In the genomic region with DNA sequence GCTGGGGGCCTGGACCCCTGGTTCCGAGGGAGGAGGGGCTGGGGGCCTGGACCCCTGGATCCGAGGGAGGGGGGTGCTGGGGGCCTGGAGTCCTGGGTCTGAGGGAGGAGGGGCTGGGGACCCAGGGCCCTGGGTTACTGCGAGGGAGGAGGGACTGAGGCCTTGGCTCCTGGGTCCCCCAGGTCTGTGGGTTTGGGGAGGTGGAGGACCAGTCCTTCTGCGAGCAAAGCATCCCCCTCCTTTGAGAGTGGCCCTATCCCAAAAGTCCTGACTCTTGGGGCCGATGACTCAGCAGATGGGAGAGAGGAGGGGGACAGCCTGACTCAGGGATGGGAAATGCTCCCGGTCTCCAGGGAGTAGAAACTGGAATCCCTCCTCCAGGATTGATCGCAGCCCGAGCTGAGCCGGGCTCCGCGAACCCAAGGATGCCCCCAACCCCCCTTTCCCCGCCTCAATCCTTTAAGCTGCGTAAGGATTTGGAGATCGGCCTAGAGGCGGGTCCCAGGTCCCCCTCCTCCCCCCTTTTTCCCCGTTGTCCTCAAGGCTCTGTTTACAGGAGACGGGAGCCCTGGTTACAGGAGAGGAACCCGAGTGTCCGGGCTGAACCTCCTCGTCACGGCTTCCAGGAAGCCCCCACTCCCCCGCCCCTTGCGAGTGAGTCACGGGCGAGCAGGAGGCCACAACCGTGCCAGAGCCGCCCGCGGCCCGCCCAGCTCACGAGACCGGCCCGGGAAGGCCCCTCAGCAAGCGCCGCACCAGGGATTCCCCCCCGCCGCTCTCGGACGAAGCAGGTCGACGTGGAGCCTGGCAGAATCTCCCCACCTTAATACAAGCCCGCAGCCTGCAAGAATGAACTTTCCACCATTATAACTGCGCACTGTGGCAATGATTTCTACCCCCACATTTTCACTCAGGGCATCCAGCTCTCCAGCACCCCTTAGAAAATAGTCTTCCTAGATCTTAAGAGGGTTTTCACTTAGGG, we compare ENCODE assay signal across 1 cellular context.
TF ChIP-seq lines count a peak whose summit lies in the region.

No MANE protein-coding gene starts in this region.

TF ChIP-seq in WTC11, 78 proteins besides CTCF, POLR2A, EP300 and RAD21 (continued from another document):
- TF ChIP-seq, protein P1, sequence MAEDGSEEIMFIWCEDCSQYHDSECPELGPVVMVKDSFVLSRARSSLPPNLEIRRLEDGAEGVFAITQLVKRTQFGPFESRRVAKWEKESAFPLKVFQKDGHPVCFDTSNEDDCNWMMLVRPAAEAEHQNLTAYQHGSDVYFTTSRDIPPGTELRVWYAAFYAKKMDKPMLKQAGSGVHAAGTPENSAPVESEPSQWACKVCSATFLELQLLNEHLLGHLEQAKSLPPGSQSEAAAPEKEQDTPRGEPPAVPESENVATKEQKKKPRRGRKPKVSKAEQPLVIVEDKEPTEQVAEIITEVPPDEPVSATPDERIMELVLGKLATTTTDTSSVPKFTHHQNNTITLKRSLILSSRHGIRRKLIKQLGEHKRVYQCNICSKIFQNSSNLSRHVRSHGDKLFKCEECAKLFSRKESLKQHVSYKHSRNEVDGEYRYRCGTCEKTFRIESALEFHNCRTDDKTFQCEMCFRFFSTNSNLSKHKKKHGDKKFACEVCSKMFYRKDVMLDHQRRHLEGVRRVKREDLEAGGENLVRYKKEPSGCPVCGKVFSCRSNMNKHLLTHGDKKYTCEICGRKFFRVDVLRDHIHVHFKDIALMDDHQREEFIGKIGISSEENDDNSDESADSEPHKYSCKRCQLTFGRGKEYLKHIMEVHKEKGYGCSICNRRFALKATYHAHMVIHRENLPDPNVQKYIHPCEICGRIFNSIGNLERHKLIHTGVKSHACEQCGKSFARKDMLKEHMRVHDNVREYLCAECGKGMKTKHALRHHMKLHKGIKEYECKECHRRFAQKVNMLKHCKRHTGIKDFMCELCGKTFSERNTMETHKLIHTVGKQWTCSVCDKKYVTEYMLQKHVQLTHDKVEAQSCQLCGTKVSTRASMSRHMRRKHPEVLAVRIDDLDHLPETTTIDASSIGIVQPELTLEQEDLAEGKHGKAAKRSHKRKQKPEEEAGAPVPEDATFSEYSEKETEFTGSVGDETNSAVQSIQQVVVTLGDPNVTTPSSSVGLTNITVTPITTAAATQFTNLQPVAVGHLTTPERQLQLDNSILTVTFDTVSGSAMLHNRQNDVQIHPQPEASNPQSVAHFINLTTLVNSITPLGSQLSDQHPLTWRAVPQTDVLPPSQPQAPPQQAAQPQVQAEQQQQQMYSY (CRISPR knock-in tag; IDR thresholded peaks at IDR 0.05), result peak; percentile 86
- TF ChIP-seq, protein P2, sequence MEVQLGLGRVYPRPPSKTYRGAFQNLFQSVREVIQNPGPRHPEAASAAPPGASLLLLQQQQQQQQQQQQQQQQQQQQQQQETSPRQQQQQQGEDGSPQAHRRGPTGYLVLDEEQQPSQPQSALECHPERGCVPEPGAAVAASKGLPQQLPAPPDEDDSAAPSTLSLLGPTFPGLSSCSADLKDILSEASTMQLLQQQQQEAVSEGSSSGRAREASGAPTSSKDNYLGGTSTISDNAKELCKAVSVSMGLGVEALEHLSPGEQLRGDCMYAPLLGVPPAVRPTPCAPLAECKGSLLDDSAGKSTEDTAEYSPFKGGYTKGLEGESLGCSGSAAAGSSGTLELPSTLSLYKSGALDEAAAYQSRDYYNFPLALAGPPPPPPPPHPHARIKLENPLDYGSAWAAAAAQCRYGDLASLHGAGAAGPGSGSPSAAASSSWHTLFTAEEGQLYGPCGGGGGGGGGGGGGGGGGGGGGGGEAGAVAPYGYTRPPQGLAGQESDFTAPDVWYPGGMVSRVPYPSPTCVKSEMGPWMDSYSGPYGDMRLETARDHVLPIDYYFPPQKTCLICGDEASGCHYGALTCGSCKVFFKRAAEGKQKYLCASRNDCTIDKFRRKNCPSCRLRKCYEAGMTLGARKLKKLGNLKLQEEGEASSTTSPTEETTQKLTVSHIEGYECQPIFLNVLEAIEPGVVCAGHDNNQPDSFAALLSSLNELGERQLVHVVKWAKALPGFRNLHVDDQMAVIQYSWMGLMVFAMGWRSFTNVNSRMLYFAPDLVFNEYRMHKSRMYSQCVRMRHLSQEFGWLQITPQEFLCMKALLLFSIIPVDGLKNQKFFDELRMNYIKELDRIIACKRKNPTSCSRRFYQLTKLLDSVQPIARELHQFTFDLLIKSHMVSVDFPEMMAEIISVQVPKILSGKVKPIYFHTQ (CRISPR knock-in tag; IDR thresholded peaks at IDR 0.05), result no peak
- TF ChIP-seq, protein P3, sequence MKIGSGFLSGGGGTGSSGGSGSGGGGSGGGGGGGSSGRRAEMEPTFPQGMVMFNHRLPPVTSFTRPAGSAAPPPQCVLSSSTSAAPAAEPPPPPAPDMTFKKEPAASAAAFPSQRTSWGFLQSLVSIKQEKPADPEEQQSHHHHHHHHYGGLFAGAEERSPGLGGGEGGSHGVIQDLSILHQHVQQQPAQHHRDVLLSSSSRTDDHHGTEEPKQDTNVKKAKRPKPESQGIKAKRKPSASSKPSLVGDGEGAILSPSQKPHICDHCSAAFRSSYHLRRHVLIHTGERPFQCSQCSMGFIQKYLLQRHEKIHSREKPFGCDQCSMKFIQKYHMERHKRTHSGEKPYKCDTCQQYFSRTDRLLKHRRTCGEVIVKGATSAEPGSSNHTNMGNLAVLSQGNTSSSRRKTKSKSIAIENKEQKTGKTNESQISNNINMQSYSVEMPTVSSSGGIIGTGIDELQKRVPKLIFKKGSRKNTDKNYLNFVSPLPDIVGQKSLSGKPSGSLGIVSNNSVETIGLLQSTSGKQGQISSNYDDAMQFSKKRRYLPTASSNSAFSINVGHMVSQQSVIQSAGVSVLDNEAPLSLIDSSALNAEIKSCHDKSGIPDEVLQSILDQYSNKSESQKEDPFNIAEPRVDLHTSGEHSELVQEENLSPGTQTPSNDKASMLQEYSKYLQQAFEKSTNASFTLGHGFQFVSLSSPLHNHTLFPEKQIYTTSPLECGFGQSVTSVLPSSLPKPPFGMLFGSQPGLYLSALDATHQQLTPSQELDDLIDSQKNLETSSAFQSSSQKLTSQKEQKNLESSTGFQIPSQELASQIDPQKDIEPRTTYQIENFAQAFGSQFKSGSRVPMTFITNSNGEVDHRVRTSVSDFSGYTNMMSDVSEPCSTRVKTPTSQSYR (CRISPR knock-in tag; IDR thresholded peaks at IDR 0.05), result 0 out of 2 replicates have a peak, but pooled peaks have one; percentile 47
